Comparison of ENCODE assay signal across 8 cellular contexts in genomic region chr2:239400000-239400831, GRCh38. TPM values are rescaled to one million over a fixed set of nuclear protein-coding genes. Genes with fewer than 3 reads are reported as not detected.
DNase-seq lines count a peak whose midpoint lies in the region; ATAC-seq and TF ChIP-seq lines count a peak whose summit lies in the region.

No MANE protein-coding gene starts in this region.

- H3K36me3 Mint-ChIP-seq in CD4-positive, alpha-beta memory T cell, result peaks cover 0 to 9% of the 10 kb centered on the region in 2 donors
- H3K36me3 Mint-ChIP-seq in T-cell, result no peaks in the 10 kb centered on the region

- peak in 3 of 4 experiments; percentile 2 to 8 (median 7) for ATAC-seq in T-cell (replicated peaks in 1 of 4)
- ATAC-seq in omental fat pad (ENCODE audit: low FRiP score), result peak; percentile 2
- ATAC-seq in HG02763 (IDR thresholded peaks at IDR 0.05; ENCODE audit: unreplicated experiment), result no peak

- H3K4me1 ChIP-seq in CD4-positive, alpha-beta memory T cell (ENCODE audit: insufficient read depth, low read length), result peaks cover 30% of the 10 kb centered on the region

- H3K27me3 Mint-ChIP-seq in CD4-positive, alpha-beta memory T cell, result no peaks in the 10 kb centered on the region
- H3K27me3 Mint-ChIP-seq in T-cell, result no peaks in the 10 kb centered on the region

- intact Hi-C loops in CD4-positive, alpha-beta memory T cell (cut with micrococcal nuclease), result loop anchor here (2.0 to 10.0 kb wide), 6 partner anchors 19 to 1162 kb away; partner anchors contain the start of genes DUSP28 and NDUFA10

- no peaks in the 10 kb centered on the region for H3K9me3 Mint-ChIP-seq in CD4-positive, alpha-beta memory T cell
- H3K9me3 Mint-ChIP-seq in T-cell, result no peaks in the 10 kb centered on the region

- peak overlapping the region; percentile 91 to 98 (median 93) for H3K4me3 Mint-ChIP-seq in CD4-positive, alpha-beta memory T cell
- peak overlapping the region; percentile 84 to 90 (median 87) for H3K4me3 Mint-ChIP-seq in T-cell

- H3K27me3 ChIP-seq in CD4-positive, alpha-beta memory T cell (ENCODE audit: insufficient read depth, low read length), result no peaks in the 10 kb centered on the region
- H3K27me3 ChIP-seq in H7 (ENCODE audit: control insufficient read depth, insufficient read depth, low read length), result no peaks in the 10 kb centered on the region

- DNase-seq in CD4-positive, alpha-beta memory T cell, result peak in 3 of 5 donors; percentile 22 to 31 (median 26)
- peak; percentile 72 for DNase-seq in H7
- DNase-seq in T-cell, result peak in 6 of 34 experiments; percentile 12 to 36 (median 18)
- no peak for DNase-seq in epithelial cell of proximal tubule (ENCODE audit: low read depth)
- no peak for DNase-seq in omental fat pad (ENCODE audit: low spot score)
- no peak for DNase-seq in SW 1271 (lab: John Stamatoyannopoulos, UW)
- DNase-seq in effector CD8-positive, alpha-beta T cell (lab: John Stamatoyannopoulos, UW), result no peak

- CTCF ChIA-PET in CD4-positive, alpha-beta memory T cell (lab: Charles Lee; ENCODE audit: partially characterized antibody), result interaction anchor here (1.0 to 3.6 kb wide), 4 partner anchors 19 to 257 kb away, joined by 3 to 13 read pairs (median 9); no protein-coding TSS in a partner anchor
- CTCF ChIA-PET in T-cell (lab: Charles Lee), result interaction anchor here in 1 of 2 donors (0.9 to 1.2 kb wide), 5 partner anchors 20 to 625 kb away, joined by 3 to 9 read pairs (median 7); partner anchors contain the start of gene NDUFA10

- H3K4me3 ChIP-seq in CD4-positive, alpha-beta memory T cell (ENCODE audit: low read length in 2 of 2), result peak overlapping the region; percentile 43 to 53
- H3K4me3 ChIP-seq in H7 (ENCODE audit: insufficient read depth, low read depth, low read length) (peak overlapping the region; percentile 50), epithelial cell of proximal tubule (ENCODE audit: low read depth, low read length) (peak overlapping the region; percentile 67)

- peak overlapping the region; percentile 94 to 98 (median 96) for H3K27ac Mint-ChIP-seq in CD4-positive, alpha-beta memory T cell
- H3K27ac Mint-ChIP-seq in T-cell, result peak overlapping the region; percentile 85 to 88

- H3K4me1 Mint-ChIP-seq in CD4-positive, alpha-beta memory T cell, result peaks cover 17 to 58% (median 37%) of the 10 kb centered on the region in 4 donors
- H3K4me1 Mint-ChIP-seq in T-cell, result peaks cover 47 to 49% (median 48%) of the 10 kb centered on the region in 3 donors

- TF ChIP-seq CTCF in epithelial cell of proximal tubule (conservative IDR thresholded peaks at IDR 0.05; ENCODE audit: low read depth, low read length), result no peak
- TF ChIP-seq CTCF in omental fat pad (IDR thresholded peaks at IDR 0.05), result no peak

- H3K27ac ChIP-seq in CD4-positive, alpha-beta memory T cell (ENCODE audit: low read depth, low read length), result peak overlapping the region; percentile 50

- POLR2A ChIA-PET in CD4-positive, alpha-beta memory T cell (lab: Charles Lee; ENCODE audit: partially characterized antibody), result interaction anchor here (0.8 to 4.0 kb wide), 11 partner anchors 19 to 170 kb away, joined by 3 to 35 read pairs (median 8); no protein-coding TSS in a partner anchor
- POLR2A ChIA-PET in T-cell (lab: Charles Lee), result interaction anchor here in 1 of 2 donors (1.0 kb wide), 6 partner anchors 19 to 170 kb away, joined by 3 to 23 read pairs (median 6); no protein-coding TSS in a partner anchor

- H3K36me3 ChIP-seq in CD4-positive, alpha-beta memory T cell (ENCODE audit: insufficient read depth, low read length), result no peaks in the 10 kb centered on the region
- no peaks in the 10 kb centered on the region; the same call in 1 of the 2 replicates for H3K36me3 ChIP-seq in H7 (replicated peaks; ENCODE audit: control insufficient read depth, insufficient read depth, low read length)

- no peaks in the 10 kb centered on the region for H3K9me3 ChIP-seq in CD4-positive, alpha-beta memory T cell (ENCODE audit: control insufficient read depth in 1 of 2, low read length in 2 of 2)

RNA-seq across cellular contexts. Expression of gene HDAC4, which starts 0.6 kb away (rescaled TPM):
- 10 to 100 TPM; 50.2 to 59.7 TPM for total RNA-seq in CD4-positive, alpha-beta memory T cell
- 10 to 100 TPM in 1 of 2 donors, 1 to 10 TPM in 1; 1.4 to 10.6 TPM for polyA plus RNA-seq in CD4-positive, alpha-beta memory T cell
- total RNA-seq in H7 (2014; rRNA removed; shearing (Covaris generic)), result 18.1 and 28.5 TPM in 2 replicates
- total RNA-seq in T-cell, result 10 to 100 TPM; 44.8 to 80.2 (median 60.9) TPM
- total RNA-seq in epithelial cell of proximal tubule, result 8.1 and 23.2 TPM in 2 replicates
- 100 to 1,000 TPM in 1 of 4 donors, 10 to 100 TPM in 3; 30.2 to 103 (median 51.7) TPM for total RNA-seq in omental fat pad

Comparison
In these comparisons a context has a peak if more than half of its experiments do, and no peak if none do; other contexts are left out.
1. DNase-seq: peak in CD4-positive, alpha-beta memory T cell (3 of 5) and H7 (single experiment); none in epithelial cell of proximal tubule (single experiment), omental fat pad (single experiment), SW 1271 (0 of 2) and effector CD8-positive, alpha-beta T cell (single experiment).
2. Peak in every context shown above with its lines, with median percentiles within 50 percentile points of each other: H3K4me3 ChIP-seq.